ENCODE assay signal across 15 cellular contexts in the genomic region with DNA sequence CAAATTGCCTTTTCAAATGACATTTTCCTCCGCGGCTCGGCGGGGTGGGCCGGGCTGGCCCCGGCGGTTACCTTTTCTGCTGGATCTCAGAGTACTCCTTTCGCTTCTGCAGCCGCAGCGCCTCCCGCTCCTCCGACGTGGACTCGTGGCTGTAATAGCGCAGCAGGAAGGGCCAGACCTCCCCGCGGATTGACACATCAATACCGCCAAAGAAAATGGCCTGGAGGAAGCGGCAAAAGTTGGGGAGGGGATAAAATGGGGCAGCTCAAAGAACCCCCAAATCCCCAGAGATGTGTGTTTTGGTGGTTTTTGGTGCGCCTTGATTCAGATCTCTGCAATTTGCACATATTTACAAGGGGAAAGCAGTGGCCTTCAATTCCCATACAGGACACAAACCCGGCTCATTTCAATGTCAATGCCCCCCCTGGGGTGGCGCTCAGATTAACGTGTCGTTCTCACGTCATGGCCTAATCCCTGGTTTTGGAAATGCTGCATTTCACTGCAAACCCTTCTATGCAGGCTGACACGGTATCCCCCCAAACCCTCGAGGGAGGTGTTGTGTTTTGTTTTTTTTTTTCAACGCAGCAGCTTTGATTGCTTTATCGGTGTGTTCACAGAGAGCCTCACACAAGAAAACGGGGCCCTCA.
A peak's percentile ranks its signal among the peaks of the same experiment; 100 is the strongest.
DNase-seq lines count a peak whose midpoint lies in the region; ATAC-seq and TF ChIP-seq lines count a peak whose summit lies in the region.
"Had no signal": no experiment of that assay in that cellular context is flagged by ENCODE, and none has a peak within 500 bp of the region (broad histone marks: within the 10 kb centered on the region; RNA-seq: fewer than 3 reads in every experiment).

No MANE protein-coding gene starts in this region.

- H2BK120ac ChIP-seq in H9 (ENCODE audit: low read depth, low read length, poor library complexity, severe bottlenecking), result peak overlapping the region; percentile 51

- H3K4me1 Mint-ChIP-seq in H9, result peaks cover 50 to 70% of the 10 kb centered on the region in 2 experiments
- H3K4me1 Mint-ChIP-seq in progenitor cell of endocrine pancreas (ENCODE audit: low read depth), result peaks cover 41% of the 10 kb centered on the region
- H3K4me1 Mint-ChIP-seq: activated naive CD4-positive, alpha-beta T cell treated with anti-CD3 and anti-CD28 coated beads, Interleukin-2, amount 50 U/mL, for 24 hours; stimulated activated naive CD8-positive, alpha-beta T cell treated with anti-CD3 and anti-CD28 coated beads, Interleukin-15, amount 100 ng/mL, for 72 hours had no signal

- no CpG with 5 or more reads among the region's 30 CpGs for WGBS in H9 (ENCODE audit: extremely low coverage, insufficient read length, low lambda C conversion rate)

- H3K56ac ChIP-seq in H9 (ENCODE audit: insufficient read length, low read depth, low read length), result no peak overlapping the region

- no peak overlapping the region for H2BK5ac ChIP-seq in H9 (ENCODE audit: insufficient read length, low read length)

- no peak overlapping the region for H3K4ac ChIP-seq in H9 (ENCODE audit: low read depth, low read length)

- no peak overlapping the region for H3K23ac ChIP-seq in H9 (ENCODE audit: insufficient read length, low read depth, low read length)

- H2AK5ac ChIP-seq in H9 (ENCODE audit: insufficient read length, low read length), result no peak overlapping the region

- intact Hi-C loops in left lung (cut with DNase I), result no loop called here

- H3K27ac ChIP-seq in H9 (ENCODE audit: insufficient read length, low read depth, low read length), result peak overlapping the region; percentile 33
- no peak overlapping the region for H3K27ac ChIP-seq in left lung
- H3K27ac ChIP-seq: esophagus muscularis mucosa had no signal

- peaks cover 34% of the 10 kb centered on the region for H3K36me3 ChIP-seq in iPS-15b (ENCODE audit: control insufficient read depth, insufficient read depth, low read length)
- H3K36me3 ChIP-seq in left lung, result peaks cover 0 to 46% of the 10 kb centered on the region in 2 donors

- no peaks in the 10 kb centered on the region for H3K79me2 ChIP-seq in H9 (ENCODE audit: insufficient read depth, low read length)

- no peak overlapping the region for H4K5ac ChIP-seq in H9 (ENCODE audit: insufficient read length, low read depth, low read length)

- H3K4me3 ChIP-seq in iPS-15b (ENCODE audit: low read depth, low read length) (peak overlapping the region; percentile 49), left lung (no peak overlapping the region)
- H3K4me3 ChIP-seq: esophagus muscularis mucosa had no signal

- no peak overlapping the region for H4K91ac ChIP-seq in H9 (ENCODE audit: insufficient read length, low read depth, low read length)

- no peak for ATAC-seq in GM19023 (IDR thresholded peaks at IDR 0.05; ENCODE audit: unreplicated experiment)
- no peak for ATAC-seq in left lung
- ATAC-seq: stimulated activated naive CD8-positive, alpha-beta T cell treated with anti-CD3 and anti-CD28 coated beads, Interleukin-15, amount 100 ng/mL, for 72 hours had no signal

- peak overlapping the region; percentile 48 for H3K4me2 ChIP-seq in H9 (ENCODE audit: insufficient read depth, insufficient read length, low read length)

- H3K27ac Mint-ChIP-seq in H9, result peak overlapping the region; percentile 97 to 99 (median 98)
- peak overlapping the region; percentile 80 for H3K27ac Mint-ChIP-seq in progenitor cell of endocrine pancreas
- H3K27ac Mint-ChIP-seq: CD4-positive, alpha-beta T cell; stimulated activated naive CD8-positive, alpha-beta T cell treated with anti-CD3 and anti-CD28 coated beads, Interleukin-15, amount 100 ng/mL, for 72 hours had no signal

- no peak overlapping the region for H2BK15ac ChIP-seq in H9 (ENCODE audit: low read depth, low read length)

- H3K9me3 Mint-ChIP-seq in H9 (peaks cover 0 to 4% of the 10 kb centered on the region in 2 experiments; a peak in 1 of 5 replicates), progenitor cell of endocrine pancreas (ENCODE audit: low read depth) (no peaks in the 10 kb centered on the region)
- H3K9me3 Mint-ChIP-seq: activated naive CD4-positive, alpha-beta T cell treated with anti-CD3 and anti-CD28 coated beads, Interleukin-2, amount 50 U/mL, for 24 hours; CD4-positive, alpha-beta T cell; stimulated activated naive CD8-positive, alpha-beta T cell treated with anti-CD3 and anti-CD28 coated beads, Interleukin-15, amount 100 ng/mL, for 72 hours had no signal

- H3K79me1 ChIP-seq in H9 (ENCODE audit: insufficient read depth, low read depth, low read length, poor library complexity, severe bottlenecking), result no peaks in the 10 kb centered on the region

- H3K4me3 Mint-ChIP-seq in H9, result peak overlapping the region; percentile 68 to 72
- peak overlapping the region; percentile 40 for H3K4me3 Mint-ChIP-seq in progenitor cell of endocrine pancreas (ENCODE audit: low read depth)
- H3K4me3 Mint-ChIP-seq: activated naive CD4-positive, alpha-beta T cell treated with anti-CD3 and anti-CD28 coated beads, Interleukin-2, amount 50 U/mL, for 24 hours; CD4-positive, alpha-beta T cell; stimulated activated naive CD8-positive, alpha-beta T cell treated with anti-CD3 and anti-CD28 coated beads, Interleukin-15, amount 100 ng/mL, for 72 hours had no signal

- H3K9me3 ChIP-seq in H9 (ENCODE audit: control insufficient read depth, low read depth, low read length) (no peaks in the 10 kb centered on the region), iPS-15b (ENCODE audit: control insufficient read depth, insufficient read depth, low read length) (no peaks in the 10 kb centered on the region), left lung (no peaks in the 10 kb centered on the region)
- H3K9me3 ChIP-seq: esophagus muscularis mucosa had no signal

- H3K14ac ChIP-seq in H9 (ENCODE audit: insufficient read depth, low read length), result peak overlapping the region; percentile 96; the same call in 1 of the 2 replicates

- H3K4me1 ChIP-seq in H9 (ENCODE audit: insufficient read depth, low read length) (peaks cover 3% of the 10 kb centered on the region; the same call in 1 of the 2 replicates), iPS-15b (ENCODE audit: control insufficient read depth, insufficient read depth, low read length) (peaks cover 15% of the 10 kb centered on the region), left lung (peaks cover 8 to 21% of the 10 kb centered on the region in 2 donors)

- H2BK20ac ChIP-seq in H9 (ENCODE audit: low read depth, low read length, poor library complexity, severe bottlenecking), result no peak overlapping the region

- no peak overlapping the region for H4K8ac ChIP-seq in H9 (replicated peaks; ENCODE audit: insufficient read length, low read depth, low read length)

- H3K9ac ChIP-seq in H9 (ENCODE audit: extremely low read depth, insufficient read length, low read length) (no peak overlapping the region), iPS-15b (ENCODE audit: low read depth, low read length) (peak overlapping the region; percentile 84)

- in situ Hi-C loops in SK-MEL-5 (cut with HindIII; ENCODE audit: low pct_unique_long_range_greater_than_20kb, low sequenced_read_pairs), result no loop called here

- H2AFZ ChIP-seq in H9 (ENCODE audit: low read length), result no peak overlapping the region

- peak; percentile 91 for DNase-seq in H9
- DNase-seq in SK-MEL-5 (ENCODE audit: low read depth, low spot score), result peak; percentile 76
- DNase-seq in progenitor cell of endocrine pancreas (ENCODE audit: low spot score, unreplicated experiment), result no peak
- no peak for DNase-seq in NCI-H526 (lab: John Stamatoyannopoulos, UW)
- DNase-seq in left lung, result no peak
- DNase-seq in GDM1 (lab: John Stamatoyannopoulos, UW), result no peak
- DNase-seq: CD4-positive, alpha-beta T cell; NCI-H1436 treated with DMSO at 0.1 percent for 48 hours; NCI-H774; SHP77; stimulated activated naive CD8-positive, alpha-beta T cell treated with anti-CD3 and anti-CD28 coated beads, Interleukin-15, amount 100 ng/mL, for 72 hours had no signal

- H2BK12ac ChIP-seq in H9 (ENCODE audit: insufficient read length, low read depth, low read length), result no peak overlapping the region

- peaks cover 13% of the 10 kb centered on the region for H3K23me2 ChIP-seq in H9 (ENCODE audit: insufficient read length, low read depth, low read length, poor library complexity, severe bottlenecking)

- H3K27me3 ChIP-seq in H9 (ENCODE audit: insufficient read depth, low read length) (no peaks in the 10 kb centered on the region), iPS-15b (ENCODE audit: control insufficient read depth, insufficient read depth, low read length) (no peaks in the 10 kb centered on the region), left lung (no peaks in the 10 kb centered on the region)
- H3K27me3 ChIP-seq: esophagus muscularis mucosa had no signal

- H3T11ph ChIP-seq in H9 (ENCODE audit: low read length), result no peak overlapping the region

- H4K20me1 ChIP-seq in H9 (ENCODE audit: control insufficient read depth, insufficient read depth, insufficient read length), result no peaks in the 10 kb centered on the region

- H3K27me3 Mint-ChIP-seq in H9 (ENCODE audit: low read depth) (no peaks in the 10 kb centered on the region; the same call in 1 of the 2 replicates), progenitor cell of endocrine pancreas (no peaks in the 10 kb centered on the region)
- H3K27me3 Mint-ChIP-seq: activated naive CD4-positive, alpha-beta T cell treated with anti-CD3 and anti-CD28 coated beads, Interleukin-2, amount 50 U/mL, for 24 hours; CD4-positive, alpha-beta T cell; stimulated activated naive CD8-positive, alpha-beta T cell treated with anti-CD3 and anti-CD28 coated beads, Interleukin-15, amount 100 ng/mL, for 72 hours had no signal

- peak overlapping the region; percentile 84 for H3K18ac ChIP-seq in H9 (ENCODE audit: insufficient read length, low read depth, low read length)

- H3K36me3 Mint-ChIP-seq in H9 (ENCODE audit: insufficient read depth in 1 of 3, low read depth in 3 of 3) (peaks cover 11 to 27% (median 26%) of the 10 kb centered on the region in 3 experiments), progenitor cell of endocrine pancreas (ENCODE audit: insufficient read depth) (peaks cover 14% of the 10 kb centered on the region)
- H3K36me3 Mint-ChIP-seq: activated naive CD4-positive, alpha-beta T cell treated with anti-CD3 and anti-CD28 coated beads, Interleukin-2, amount 50 U/mL, for 24 hours had no signal

- TF ChIP-seq CTCF in H9 (conservative IDR thresholded peaks at IDR 0.05) (no peak), progenitor cell of endocrine pancreas (IDR thresholded peaks at IDR 0.05; ENCODE audit: unreplicated experiment) (no peak), left lung (IDR thresholded peaks at IDR 0.05) (no peak)

Comparison
In these comparisons a context has a peak if more than half of its experiments do, and no peak if none do; other contexts are left out.
1. DNase-seq: peak in H9 (single experiment) and SK-MEL-5 (single experiment); none in progenitor cell of endocrine pancreas (single experiment), NCI-H526 (0 of 2), left lung (0 of 2) and GDM1 (single experiment).